13 cellular contexts compared by ENCODE assay signal in genomic region chr2:232204457-232204931, GRCh38.
A peak's percentile ranks its signal among the peaks of the same experiment; 100 is the strongest.
DNase-seq lines count a peak whose midpoint lies in the region; ATAC-seq and TF ChIP-seq lines count a peak whose summit lies in the region.
"Had no signal": no experiment of that assay in that cellular context is flagged by ENCODE, and none has a peak within 500 bp of the region (broad histone marks: within the 10 kb centered on the region; RNA-seq: fewer than 3 reads in every experiment).

No MANE protein-coding gene starts in this region.

- no peak overlapping the region for H3K27ac ChIP-seq in PC-9
- H3K27ac ChIP-seq: upper lobe of left lung had no signal

- no peak overlapping the region for H3K4me2 ChIP-seq in PC-9

- no peaks in the 10 kb centered on the region for H3K79me2 ChIP-seq in PC-9 (ENCODE audit: low read depth)

- H3K27me3 ChIP-seq in PC-9 (ENCODE audit: insufficient read depth, low read depth), result no peaks in the 10 kb centered on the region
- H3K27me3 ChIP-seq: upper lobe of left lung had no signal

- no TSS peak for BruUV-seq in PC-9 (replicated peaks; lab: Mats Ljungman, UMichigan)

- 0 out of 2 replicates have a peak, but pooled peaks cover 5% of the 10 kb centered on the region for H3F3A ChIP-seq in PC-9 (ENCODE audit: insufficient read depth, low read depth)

- no peak for ATAC-seq in HG02938 (IDR thresholded peaks at IDR 0.05; ENCODE audit: unreplicated experiment)
- ATAC-seq: activated CD8-positive, alpha-beta memory T cell treated with anti-CD3 and anti-CD28 coated beads, Interleukin-2, amount 10 ng/mL, durations not matched to agents 7 days and 5 days; K562 had no signal

- H3K9me3 ChIP-seq in PC-9 (ENCODE audit: insufficient read depth, low read depth), result no peaks in the 10 kb centered on the region
- H3K9me3 ChIP-seq: HAP-1, upper lobe of left lung had no signal

- H2AFZ ChIP-seq in PC-9, result no peak overlapping the region

- TF ChIP-seq CTCF in choroid plexus epithelial cell (conservative IDR thresholded peaks at IDR 0.05; ENCODE audit: low read depth, low read length), result no peak
- TF ChIP-seq CTCF in PC-9 (conservative IDR thresholded peaks at IDR 0.05), result no peak

- CTCF ChIA-PET in PC-9 (lab: Charles Lee), result no interaction called here

- H4K20me1 ChIP-seq in PC-9 (ENCODE audit: insufficient read depth), result no peaks in the 10 kb centered on the region

- in situ Hi-C loops in G401 (cut with HindIII; ENCODE audit: low sequenced_read_pairs), result no loop called here

- intact Hi-C loops in PC-9 (cut with micrococcal nuclease; ENCODE audit: unreplicated experiment), result no loop called here

- H3K36me3 ChIP-seq in PC-9 (ENCODE audit: low read depth), result peaks cover 3% of the 10 kb centered on the region; the same call in 1 of the 2 replicates
- H3K36me3 ChIP-seq: HAP-1 had no signal

- POLR2A ChIA-PET in PC-9 (lab: Charles Lee; ENCODE audit: unreplicated experiment), result no interaction called here

- H3K4me3 ChIP-seq in choroid plexus epithelial cell (ENCODE audit: low read depth, low read length), result no peak overlapping the region
- H3K4me3 ChIP-seq in PC-9, result no peak overlapping the region
- H3K4me3 ChIP-seq: HAP-1, K562, upper lobe of left lung had no signal

- H3K4me1 ChIP-seq in PC-9 (replicated peaks; ENCODE audit: insufficient read depth), result no peaks in the 10 kb centered on the region

- H3K9me2 ChIP-seq in PC-9 (ENCODE audit: insufficient read depth), result no peaks in the 10 kb centered on the region

- peak; percentile 7 for DNase-seq in G401 (ENCODE audit: low spot score)
- peak; percentile 51 for DNase-seq in choroid plexus epithelial cell (ENCODE audit: low read depth)
- peak; percentile 63 for DNase-seq in kidney glomerular epithelial cell (lab: John Stamatoyannopoulos, UW)
- DNase-seq in retina, result peak; percentile 10
- no peak for DNase-seq in activated CD4-positive, alpha-beta T cell treated with anti-CD3 and anti-CD28 coated beads, Interleukin-2, amount 50 U/mL, for 4 hours
- no peak for DNase-seq in PC-9
- DNase-seq in AML-193 (lab: John Stamatoyannopoulos, UW), result no peak
- DNase-seq: activated CD8-positive, alpha-beta memory T cell treated with anti-CD3 and anti-CD28 coated beads, Interleukin-2, amount 10 ng/mL, durations not matched to agents 7 days and 5 days; occipital lobe had no signal

Comparison
In these comparisons a context has a peak if more than half of its experiments do, and no peak if none do; other contexts are left out.
1. DNase-seq: peak in G401 (single experiment), choroid plexus epithelial cell (single experiment), kidney glomerular epithelial cell (single experiment) and retina (single experiment); none in activated CD4-positive, alpha-beta T cell treated with anti-CD3 and anti-CD28 coated beads, Interleukin-2, amount 50 U/mL, for 4 hours (0 of 2), PC-9 (0 of 2) and AML-193 (0 of 2).